Comparison of ENCODE assay signal across 9 cellular contexts in genomic region chr20:4925842-4926530, GRCh38.
DNase-seq lines count a peak whose midpoint lies in the region; ATAC-seq and TF ChIP-seq lines count a peak whose summit lies in the region.
"Had no signal": no experiment of that assay in that cellular context is flagged by ENCODE, and none has a peak within 500 bp of the region (broad histone marks: within the 10 kb centered on the region; RNA-seq: fewer than 3 reads in every experiment).

No MANE protein-coding gene starts in this region.

- no peak for TF ChIP-seq CTCF in vagina (IDR thresholded peaks at IDR 0.05)

- intact Hi-C loops in vagina (cut with DNase I), result no loop called here

- WGBS in mesenchymal stem cell, result 84% methylated on average over 15 of the region's 15 CpGs

- H3K36me3 ChIP-seq in mesenchymal stem cell (ENCODE audit: control insufficient read depth in 1 of 2, insufficient read depth in 2 of 2, low read depth in 1 of 2, low read length in 2 of 2), result no peaks in the 10 kb centered on the region
- H3K36me3 ChIP-seq in vagina, result no peaks in the 10 kb centered on the region

- H3K9me3 ChIP-seq in mesenchymal stem cell (ENCODE audit: control insufficient read depth, low read length) (no peaks in the 10 kb centered on the region), vagina (no peaks in the 10 kb centered on the region)

- no peak overlapping the region for H2BK120ac ChIP-seq in mesenchymal stem cell (ENCODE audit: low read depth, low read length)

- no peak overlapping the region for H3K4me3 ChIP-seq in mesenchymal stem cell (ENCODE audit: insufficient read depth in 1 of 2, low read depth in 1 of 2, low read length in 2 of 2)
- H3K4me3 ChIP-seq in vagina, result peak overlapping the region in 1 of 2 donors; percentile 5

- H4K8ac ChIP-seq in mesenchymal stem cell (ENCODE audit: low read length), result peak overlapping the region; percentile 35

- H3K9ac ChIP-seq in mesenchymal stem cell (ENCODE audit: low read length), result peak overlapping the region; percentile 72

- no peak overlapping the region for H2BK5ac ChIP-seq in mesenchymal stem cell (ENCODE audit: low read depth, low read length, poor library complexity, severe bottlenecking)

- H2AFZ ChIP-seq in mesenchymal stem cell (ENCODE audit: low read depth, low read length), result no peak overlapping the region

- H3K79me1 ChIP-seq in mesenchymal stem cell (replicated peaks; ENCODE audit: low read length, poor library complexity, severe bottlenecking), result peaks cover 22% of the 10 kb centered on the region

- DNase-seq in NCI-H2196 (lab: John Stamatoyannopoulos, UW; ENCODE audit: unreplicated experiment) (peak; percentile 22), NCI-H2196 treated with DMSO at 0.1 percent for 48 hours (lab: John Stamatoyannopoulos, UW; ENCODE audit: unreplicated experiment) (no peak), epidermal melanocyte (ENCODE audit: insufficient read length, low spot score) (peak; percentile 45), mesenchymal stem cell (no peak), vagina (ENCODE audit: extremely low spot score in 2 of 2) (no peak), NCI-H1417 (lab: John Stamatoyannopoulos, UW) (no peak), NCI-H345 treated with DMSO at 0.1 percent for 48 hours (lab: John Stamatoyannopoulos, UW; ENCODE audit: unreplicated experiment) (no peak)

- no peak overlapping the region for H2BK15ac ChIP-seq in mesenchymal stem cell (ENCODE audit: low read depth, poor library complexity, severe bottlenecking)

- H2AK5ac ChIP-seq in mesenchymal stem cell (ENCODE audit: low read length, severe bottlenecking), result no peak overlapping the region

- H3K23ac ChIP-seq in mesenchymal stem cell (ENCODE audit: low read length in 2 of 2), result no peak overlapping the region

- H3K27me3 ChIP-seq in mesenchymal stem cell (ENCODE audit: control insufficient read depth in 1 of 2, insufficient read depth in 1 of 2, low read length in 2 of 2), result no peaks in the 10 kb centered on the region
- no peaks in the 10 kb centered on the region for H3K27me3 ChIP-seq in vagina

- no peak for TF ChIP-seq POLR2A in vagina (IDR thresholded peaks at IDR 0.05)

- H4K91ac ChIP-seq in mesenchymal stem cell (ENCODE audit: low read length), result peak overlapping the region; percentile 43

- H2BK12ac ChIP-seq in mesenchymal stem cell (ENCODE audit: low read length in 2 of 2), result no peak overlapping the region

- H3K14ac ChIP-seq in mesenchymal stem cell (ENCODE audit: low read length in 2 of 2), result no peak overlapping the region

- no peak overlapping the region for H3K18ac ChIP-seq in mesenchymal stem cell (ENCODE audit: low read depth in 1 of 2, low read length in 2 of 2)

- no peak overlapping the region for H3K4ac ChIP-seq in mesenchymal stem cell (ENCODE audit: low read depth in 1 of 2, low read length in 2 of 2)

- H3K27ac ChIP-seq in mesenchymal stem cell (ENCODE audit: low read length, poor library complexity, severe bottlenecking), result no peak overlapping the region
- peak overlapping the region; percentile 64 for H3K27ac ChIP-seq in vagina
- H3K27ac ChIP-seq: 22Rv1 had no signal

- ATAC-seq in GM19035 (IDR thresholded peaks at IDR 0.05; ENCODE audit: unreplicated experiment), result no peak

- peaks cover 8% of the 10 kb centered on the region for H3K4me1 ChIP-seq in mesenchymal stem cell (ENCODE audit: control insufficient read depth, insufficient read depth, low read depth, low read length)
- peaks cover 11% of the 10 kb centered on the region for H3K4me1 ChIP-seq in vagina

- no peak overlapping the region for H3K4me2 ChIP-seq in mesenchymal stem cell (ENCODE audit: low read length, poor library complexity, severe bottlenecking)

Comparison
In these comparisons a context has a peak if more than half of its experiments do, and no peak if none do; other contexts are left out.
1. DNase-seq: peak in NCI-H2196 (single experiment) and epidermal melanocyte (single experiment); none in NCI-H2196 treated with DMSO at 0.1 percent for 48 hours (single experiment), mesenchymal stem cell (single experiment), vagina (0 of 2), NCI-H1417 (0 of 3) and NCI-H345 treated with DMSO at 0.1 percent for 48 hours (single experiment).